In the genomic region with DNA sequence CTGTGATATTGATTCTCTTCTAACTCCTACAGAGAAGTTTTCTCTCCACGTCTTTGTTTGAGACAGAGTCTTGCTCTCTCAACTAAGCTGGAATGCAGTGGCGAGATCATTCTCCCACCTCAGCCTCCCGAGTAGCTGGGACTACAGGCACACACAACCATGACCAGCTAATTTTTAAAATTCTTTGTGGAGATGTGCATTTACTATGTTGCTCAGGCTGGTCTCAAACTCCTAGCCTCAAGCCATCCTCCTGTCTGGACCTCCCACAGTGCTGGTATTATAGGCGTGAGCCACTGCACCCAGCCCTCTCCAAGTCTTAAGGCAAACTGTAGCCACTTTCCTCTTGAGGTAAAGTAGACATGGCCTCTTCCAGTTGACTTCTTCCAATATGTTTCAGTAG, we compare ENCODE assay signal across 20 cellular contexts.
DNase-seq lines count a peak whose midpoint lies in the region; ATAC-seq and TF ChIP-seq lines count a peak whose summit lies in the region.
"Had no signal": no experiment of that assay in that cellular context is flagged by ENCODE, and none has a peak within 500 bp of the region (broad histone marks: within the 10 kb centered on the region; RNA-seq: fewer than 3 reads in every experiment).

No MANE protein-coding gene starts in this region.

- H3K36me3 ChIP-seq in endodermal cell (ENCODE audit: control insufficient read depth, insufficient read depth, low read length): no peaks in the 10 kb centered on the region
- H3K36me3 ChIP-seq in neural progenitor cell: no peaks in the 10 kb centered on the region
- H3K36me3 ChIP-seq in breast epithelium: no peaks in the 10 kb centered on the region
- H3K36me3 ChIP-seq: BLaER1 had no signal

- 71% methylated on average over 4 of the region's 4 CpGs; no CpG with 5 or more reads in 1 of the 2 experiments for WGBS in endodermal cell (ENCODE audit: insufficient coverage in 1 of 2, insufficient read length in 1 of 2), 2 experiments

- H3K9me3 ChIP-seq in endodermal cell (ENCODE audit: control insufficient read depth, low read length) (peaks cover 14% of the 10 kb centered on the region), neural progenitor cell (ENCODE audit: low read depth) (no peaks in the 10 kb centered on the region), breast epithelium (peaks cover 0 to 9% of the 10 kb centered on the region in 2 donors)

- H3K4me3 Mint-ChIP-seq in endodermal cell: no peak overlapping the region
- no peak overlapping the region for H3K4me3 Mint-ChIP-seq in neural progenitor cell
- H3K4me3 Mint-ChIP-seq in stimulated activated effector memory CD8-positive, alpha-beta T cell treated with anti-CD3 and anti-CD28 coated beads, Interleukin-12 subunit alpha, Interleukin-12 subunit beta, amount 100 ng/mL, for 72 hours: no peak overlapping the region
- H3K4me3 Mint-ChIP-seq: CD4-positive, alpha-beta memory T cell; HFFc6; IgD-negative memory B cell had no signal

- H3K79me2 ChIP-seq in neural progenitor cell (ENCODE audit: low read depth): no peaks in the 10 kb centered on the region

- no peaks in the 10 kb centered on the region for H3F3A ChIP-seq in neural progenitor cell (ENCODE audit: low read depth)

- H3K4me1 ChIP-seq in endodermal cell (ENCODE audit: control insufficient read depth, insufficient read depth, low read length): peaks cover 3% of the 10 kb centered on the region
- H3K4me1 ChIP-seq in neural progenitor cell: peaks cover 17% of the 10 kb centered on the region
- H3K4me1 ChIP-seq in breast epithelium: no peaks in the 10 kb centered on the region

- H3K27me3 Mint-ChIP-seq in endodermal cell (ENCODE audit: insufficient read depth) (no peaks in the 10 kb centered on the region), neural progenitor cell (ENCODE audit: insufficient read depth, low read depth) (peaks cover 3% of the 10 kb centered on the region)
- H3K27me3 Mint-ChIP-seq: CD4-positive, alpha-beta memory T cell; IgD-negative memory B cell had no signal

- no peak for TF ChIP-seq POLR2A in breast epithelium (IDR thresholded peaks at IDR 0.05)

- TF ChIP-seq CTCF in endodermal cell (conservative IDR thresholded peaks at IDR 0.05) (no peak), neural progenitor cell (IDR thresholded peaks at IDR 0.05) (no peak), breast epithelium (IDR thresholded peaks at IDR 0.05) (no peak)

- H3K27ac ChIP-seq in endodermal cell (ENCODE audit: low read depth, low read length) (no peak overlapping the region), neural progenitor cell (no peak overlapping the region), breast epithelium (no peak overlapping the region)
- H3K27ac ChIP-seq: BLaER1 had no signal

- H4K20me1 ChIP-seq in neural progenitor cell (ENCODE audit: low read depth): no peaks in the 10 kb centered on the region
- H4K20me1 ChIP-seq: BLaER1 had no signal

- DNase-seq in ELF-1 (ENCODE audit: low read depth, low spot score): peak; percentile 24
- peak; percentile 73 for DNase-seq in endodermal cell
- DNase-seq in neural progenitor cell (ENCODE audit: low spot score): no peak
- DNase-seq in stimulated activated effector memory CD8-positive, alpha-beta T cell treated with anti-CD3 and anti-CD28 coated beads, Interleukin-12 subunit alpha, Interleukin-12 subunit beta, amount 100 ng/mL, for 72 hours (ENCODE audit: low spot score in 2 of 2): no peak
- no peak for DNase-seq in breast epithelium (ENCODE audit: low spot score in 2 of 2)
- no peak for DNase-seq in NK-92 treated with Interleukin-12 subunit alpha and Interleukin-12 subunit beta, amount 100 ng/mL, for 24 hours (lab: John Stamatoyannopoulos, UW)
- DNase-seq: 8988T; CD4-positive, alpha-beta memory T cell; DMS153; DMS79; GOT3; H7; HFFc6 had no signal

- H3K9ac ChIP-seq in endodermal cell (ENCODE audit: extremely low read depth, low read length, poor library complexity, severe bottlenecking) (no peak overlapping the region), neural progenitor cell (no peak overlapping the region)
- H3K9ac ChIP-seq: BLaER1 had no signal

- peak overlapping the region; percentile 29 for H3K27ac Mint-ChIP-seq in endodermal cell
- no peak overlapping the region for H3K27ac Mint-ChIP-seq in neural progenitor cell
- H3K27ac Mint-ChIP-seq in stimulated activated effector memory CD8-positive, alpha-beta T cell treated with anti-CD3 and anti-CD28 coated beads, Interleukin-12 subunit alpha, Interleukin-12 subunit beta, amount 100 ng/mL, for 72 hours: peak overlapping the region; percentile 34
- H3K27ac Mint-ChIP-seq: CD4-positive, alpha-beta memory T cell; HFFc6 had no signal

- H2AFZ ChIP-seq in neural progenitor cell (replicated peaks): no peak overlapping the region

- no peak for ATAC-seq in stimulated activated effector memory CD8-positive, alpha-beta T cell treated with anti-CD3 and anti-CD28 coated beads, Interleukin-12 subunit alpha, Interleukin-12 subunit beta, amount 100 ng/mL, for 72 hours
- ATAC-seq in HG02884 (IDR thresholded peaks at IDR 0.05; ENCODE audit: unreplicated experiment) (no peak), GM18502 (IDR thresholded peaks at IDR 0.05; ENCODE audit: poor library complexity, unreplicated experiment) (no peak)
- ATAC-seq: GM12878, HCT116, HepG2 had no signal

- H3K9me3 Mint-ChIP-seq in endodermal cell (peaks cover 15% of the 10 kb centered on the region), neural progenitor cell (peaks cover 14% of the 10 kb centered on the region)
- H3K9me3 Mint-ChIP-seq in stimulated activated effector memory CD8-positive, alpha-beta T cell treated with anti-CD3 and anti-CD28 coated beads, Interleukin-12 subunit alpha, Interleukin-12 subunit beta, amount 100 ng/mL, for 72 hours: peaks cover 4% of the 10 kb centered on the region

- intact Hi-C loops in breast epithelium (cut with DNase I; ENCODE audit: low total_unique reads): no loop called here

- H3K4me3 ChIP-seq in endodermal cell (ENCODE audit: low read length): peak overlapping the region; percentile 25
- H3K4me3 ChIP-seq in neural progenitor cell: no peak overlapping the region
- no peak overlapping the region for H3K4me3 ChIP-seq in breast epithelium
- H3K4me3 ChIP-seq: BLaER1, GM12878 had no signal

- no peaks in the 10 kb centered on the region for H3K27me3 ChIP-seq in endodermal cell (ENCODE audit: control insufficient read depth, insufficient read depth, low read length, poor library complexity, severe bottlenecking)
- no peaks in the 10 kb centered on the region for H3K27me3 ChIP-seq in neural progenitor cell
- H3K27me3 ChIP-seq in breast epithelium: no peaks in the 10 kb centered on the region
- H3K27me3 ChIP-seq: BLaER1 had no signal

- H3K4me1 Mint-ChIP-seq in endodermal cell: peaks cover 18% of the 10 kb centered on the region
- H3K4me1 Mint-ChIP-seq in neural progenitor cell: peaks cover 10% of the 10 kb centered on the region
- H3K4me1 Mint-ChIP-seq in stimulated activated effector memory CD8-positive, alpha-beta T cell treated with anti-CD3 and anti-CD28 coated beads, Interleukin-12 subunit alpha, Interleukin-12 subunit beta, amount 100 ng/mL, for 72 hours: no peaks in the 10 kb centered on the region
- H3K4me1 Mint-ChIP-seq: CD4-positive, alpha-beta memory T cell had no signal

- H3K36me3 Mint-ChIP-seq in endodermal cell (ENCODE audit: low read depth) (no peaks in the 10 kb centered on the region), neural progenitor cell (no peaks in the 10 kb centered on the region)
- no peaks in the 10 kb centered on the region for H3K36me3 Mint-ChIP-seq in stimulated activated effector memory CD8-positive, alpha-beta T cell treated with anti-CD3 and anti-CD28 coated beads, Interleukin-12 subunit alpha, Interleukin-12 subunit beta, amount 100 ng/mL, for 72 hours

- peak overlapping the region; percentile 30 for H3K4me2 ChIP-seq in neural progenitor cell
- H3K4me2 ChIP-seq: BLaER1 had no signal

Comparison
In these comparisons a context has a peak if more than half of its experiments do, and no peak if none do; other contexts are left out.
1. DNase-seq: peak in ELF-1 (single experiment) and endodermal cell (single experiment); none in neural progenitor cell (single experiment), stimulated activated effector memory CD8-positive, alpha-beta T cell treated with anti-CD3 and anti-CD28 coated beads, Interleukin-12 subunit alpha, Interleukin-12 subunit beta, amount 100 ng/mL, for 72 hours (0 of 2), breast epithelium (0 of 2) and NK-92 treated with Interleukin-12 subunit alpha and Interleukin-12 subunit beta, amount 100 ng/mL, for 24 hours (single experiment).